9 cellular contexts compared by ENCODE assay signal in the genomic region with DNA sequence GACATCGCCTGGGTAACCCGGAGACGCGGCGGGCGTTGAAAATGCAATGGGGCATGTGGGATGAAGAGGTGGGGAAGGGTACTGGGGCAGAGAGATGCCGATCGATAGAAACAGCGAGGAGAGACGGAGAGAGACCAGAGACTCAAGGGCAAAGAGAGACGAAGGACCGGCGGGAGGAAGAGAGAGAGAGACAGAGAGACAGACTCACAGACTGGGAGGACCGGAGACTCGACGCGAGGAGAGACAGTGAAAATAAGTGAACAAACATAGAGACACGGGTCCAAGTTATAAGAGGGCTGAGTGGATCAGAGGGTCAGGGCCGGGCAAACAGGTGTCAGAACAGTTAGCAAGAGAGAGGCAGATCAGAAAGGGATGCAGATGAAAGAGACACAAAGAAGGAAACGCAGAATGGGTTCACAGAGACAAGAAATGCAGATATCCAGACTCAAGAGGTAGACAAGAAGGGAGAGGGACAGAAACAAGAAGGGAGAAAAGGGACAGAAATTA. TPM values are rescaled to one million over a fixed set of nuclear protein-coding genes. Genes with fewer than 3 reads are reported as not detected.
DNase-seq lines count a peak whose midpoint lies in the region; ATAC-seq, FAIRE-seq and TF ChIP-seq lines count a peak whose summit lies in the region.
"Had no signal": no experiment of that assay in that cellular context is flagged by ENCODE, and none has a peak within 500 bp of the region (broad histone marks: within the 10 kb centered on the region; RNA-seq: fewer than 3 reads in every experiment).

No MANE protein-coding gene starts in this region.

- peak overlapping the region; percentile 98 for H2AK9ac ChIP-seq in IMR-90 (replicated peaks; ENCODE audit: low read depth, low read length, poor library complexity)

- no peak overlapping the region for H3K18ac ChIP-seq in IMR-90 (ENCODE audit: low read depth, low read length)

- no peaks in the 10 kb centered on the region for H3K9me3 ChIP-seq in A673 (ENCODE audit: low read depth, low read length, poor library complexity, severe bottlenecking)
- no peaks in the 10 kb centered on the region for H3K9me3 ChIP-seq in IMR-90 (ENCODE audit: control insufficient read depth, insufficient read depth, low read length)
- H3K9me3 ChIP-seq in mucosa of rectum (ENCODE audit: control insufficient read depth in 2 of 2, low read length in 2 of 2) = no peaks in the 10 kb centered on the region

- dilution Hi-C loops in IMR-90 (cut with HindIII; ENCODE audit: low sequenced_read_pairs, unreplicated experiment) = no loop called here

- BruUV-seq in A673 (replicated peaks; lab: Mats Ljungman, UMichigan) = no TSS peak
- BruUV-seq in IMR-90 (replicated peaks; lab: Mats Ljungman, UMichigan) = no TSS peak

- DNase-seq in A673 (ENCODE audit: low spot score) (no peak), IMR-90 (no peak), cardiac fibroblast (ENCODE audit: low read depth in 2 of 2) (no peak), GM12892 (ENCODE audit: insufficient read length) (no peak), H4 (ENCODE audit: low spot score) (no peak)
- DNase-seq: NCI-H2081 had no signal

- TF ChIP-seq POLR2A in IMR-90 (IDR thresholded peaks at IDR 0.05; ENCODE audit: low read depth, low read length) = 0 out of 2 replicates have a peak, but pooled peaks have one; percentile 11
- TF ChIP-seq POLR2A in GM12892 (IDR thresholded peaks at IDR 0.05; ENCODE audit: low read depth, low read length) = no peak

- no peak overlapping the region for H4K5ac ChIP-seq in IMR-90 (ENCODE audit: low read depth, low read length)

- 2% methylated on average over 18 of the region's 20 CpGs; no CpG with 5 or more reads in 1 of the 2 experiments for WGBS in IMR-90 (ENCODE audit: extremely low coverage in 2 of 2, insufficient read length in 1 of 2), 2 experiments

- H3K9ac ChIP-seq in IMR-90 (ENCODE audit: low read depth, low read length) (peak overlapping the region; percentile 10; the same call in 1 of the 2 replicates), mucosa of rectum (ENCODE audit: low read depth in 1 of 2, low read length in 2 of 2) (peak overlapping the region; percentile 27 to 77)

- H3K23ac ChIP-seq in IMR-90 (ENCODE audit: low read depth, low read length) = peak overlapping the region; percentile 19; the same call in 1 of the 2 replicates

- peak overlapping the region; percentile 99 for H2AFZ ChIP-seq in IMR-90 (replicated peaks; ENCODE audit: low read length, poor library complexity)

- peaks cover 10% of the 10 kb centered on the region for H3K4me1 ChIP-seq in A673 (ENCODE audit: insufficient read depth, low read length, poor library complexity, severe bottlenecking)
- H3K4me1 ChIP-seq in IMR-90 (ENCODE audit: control insufficient read depth, insufficient read depth, low read length) = peaks cover 2% of the 10 kb centered on the region; the same call in 1 of the 2 replicates
- peaks cover 15 to 22% of the 10 kb centered on the region in 2 donors for H3K4me1 ChIP-seq in mucosa of rectum (ENCODE audit: control insufficient read depth in 2 of 2, insufficient read depth in 2 of 2, low read length in 2 of 2)

- H3K79me1 ChIP-seq in IMR-90 (ENCODE audit: low read depth in 1 of 2, low read length in 2 of 2) = peaks cover 9 to 53% of the 10 kb centered on the region in 2 experiments; a peak in 3 of 4 replicates

- POLR2A ChIA-PET in A673 (lab: Charles Lee; ENCODE audit: low non-redundant PET) (no interaction called here), IMR-90 (lab: Charles Lee; ENCODE audit: unreplicated experiment) (no interaction called here)

- no peak overlapping the region for H2BK5ac ChIP-seq in IMR-90 (ENCODE audit: low read depth, low read length, poor library complexity, severe bottlenecking)

- no peak overlapping the region for H3K4ac ChIP-seq in IMR-90 (ENCODE audit: low read depth, low read length)

- intact Hi-C loops in A673 (cut with micrococcal nuclease; ENCODE audit: unreplicated experiment) (no loop called here), IMR-90 (cut with micrococcal nuclease) (loop anchor here (2.0 kb wide), 1 partner anchor 55 kb away; the partner anchor contains the start of gene ZBTB45)

- peak overlapping the region in 1 of 2 experiments; percentile 19; a peak in 2 of 4 replicates for H4K8ac ChIP-seq in IMR-90 (ENCODE audit: low read depth in 2 of 2, low read length in 2 of 2)

- TF ChIP-seq CTCF in A673 (conservative IDR thresholded peaks at IDR 0.05; ENCODE audit: low read depth, low read length) (no peak), IMR-90 (conservative IDR thresholded peaks at IDR 0.05; ENCODE audit: low read depth, low read length) (no peak), cardiac fibroblast (IDR thresholded peaks at IDR 0.05; ENCODE audit: low read depth, low read length) (no peak)

- H3K27me3 ChIP-seq in A673 (replicated peaks; ENCODE audit: insufficient read depth, low read depth, low read length, poor library complexity) (no peaks in the 10 kb centered on the region), IMR-90 (ENCODE audit: control insufficient read depth, insufficient read depth, low read length) (no peaks in the 10 kb centered on the region), mucosa of rectum (ENCODE audit: control insufficient read depth in 2 of 2, insufficient read depth in 2 of 2, low read length in 2 of 2) (no peaks in the 10 kb centered on the region)

- H2BK20ac ChIP-seq in IMR-90 (ENCODE audit: low read depth, low read length) = no peak overlapping the region

- in situ Hi-C loops in IMR-90 (cut with MboI; ENCODE audit: low sequenced_read_pairs) = no loop called here

- H3K14ac ChIP-seq in IMR-90 (replicated peaks; ENCODE audit: low read depth, low read length) = peak overlapping the region; percentile 27; the same call in 1 of the 2 replicates

- H3K36me3 ChIP-seq in A673 (ENCODE audit: insufficient read depth, low read length, poor library complexity, severe bottlenecking) (peaks cover 2% of the 10 kb centered on the region), IMR-90 (ENCODE audit: control insufficient read depth, insufficient read depth, low read length) (peaks cover 10% of the 10 kb centered on the region; the same call in 1 of the 2 replicates), mucosa of rectum (ENCODE audit: control insufficient read depth in 2 of 2, insufficient read depth in 2 of 2, low read length in 2 of 2) (peaks cover 12 to 16% of the 10 kb centered on the region in 2 donors)

- H4K91ac ChIP-seq in IMR-90 (ENCODE audit: insufficient read depth, low read depth, low read length) = no peak overlapping the region

- FAIRE-seq in GM12892 (lab: Jason Lieb, UNC) = no peak

- H2AK5ac ChIP-seq in IMR-90 (ENCODE audit: low read depth, low read length) = peak overlapping the region; percentile 6; the same call in 1 of the 2 replicates

- H4K20me1 ChIP-seq in IMR-90 (ENCODE audit: insufficient read depth, low read length) = peaks cover 4% of the 10 kb centered on the region; the same call in 1 of the 2 replicates

- ATAC-seq in IMR-90 (ENCODE audit: low read depth) (no peak), HG02885 (IDR thresholded peaks at IDR 0.05; ENCODE audit: poor library complexity, unreplicated experiment) (no peak), GM21390 (IDR thresholded peaks at IDR 0.05; ENCODE audit: unreplicated experiment) (no peak)

- H3K4me2 ChIP-seq in IMR-90 (ENCODE audit: low read depth, low read length) = peak overlapping the region; percentile 79

- no peak overlapping the region for H2BK120ac ChIP-seq in IMR-90 (ENCODE audit: low read depth, low read length)

- H3K9me1 ChIP-seq in IMR-90 (ENCODE audit: insufficient read depth, low read length) = peaks cover 17% of the 10 kb centered on the region

- peak overlapping the region; percentile 52 for H3K4me3 ChIP-seq in A673 (ENCODE audit: low read depth, low read length, poor library complexity, severe bottlenecking)
- peak overlapping the region; percentile 54 for H3K4me3 ChIP-seq in IMR-90 (ENCODE audit: insufficient read depth, low read depth, low read length)
- peak overlapping the region; percentile 85 to 94 for H3K4me3 ChIP-seq in cardiac fibroblast (replicated peaks in 1 of 2; ENCODE audit: low read depth in 2 of 2, low read length in 2 of 2)
- H3K4me3 ChIP-seq in mucosa of rectum (ENCODE audit: low read length in 2 of 2) = peak overlapping the region; percentile 79 to 96

- H2BK15ac ChIP-seq in IMR-90 (ENCODE audit: low read depth, low read length) = no peak overlapping the region

- peak overlapping the region; percentile 96 for H3K27ac ChIP-seq in A673 (ENCODE audit: low read depth, low read length, poor library complexity, severe bottlenecking)
- H3K27ac ChIP-seq in IMR-90 (ENCODE audit: insufficient read depth, low read length) = peak overlapping the region; percentile 1; the same call in 1 of the 2 replicates
- H3K27ac ChIP-seq in mucosa of rectum (ENCODE audit: low read depth in 2 of 2, low read length in 2 of 2) = peak overlapping the region; percentile 96 to 100

- no peak for TF ChIP-seq RAD21 in IMR-90 (IDR thresholded peaks at IDR 0.05; ENCODE audit: low read length)

- CTCF ChIA-PET in A673 (lab: Charles Lee) = no interaction called here
- CTCF ChIA-PET in IMR-90 (lab: Yijun Ruan, JAX) = no interaction called here

- no peak overlapping the region for H3K56ac ChIP-seq in IMR-90 (ENCODE audit: extremely low read depth, insufficient read depth, low read length)

RNA-seq across cellular contexts. Expression of gene MZF1, which starts 0.6 kb away (rescaled TPM):
- 18.2 and 20.3 TPM in 2 replicates for total RNA-seq in A673 (2021)
- total RNA-seq in IMR-90 (2012; rRNA removed) = 3.4 and 3.6 TPM in 2 replicates
- 15.0 and 17.1 TPM in 2 replicates for polyA plus RNA-seq in IMR-90 (2012; rRNA removed)
- 4.3 and 11.4 TPM in 2 replicates for polyA plus RNA-seq in IMR-90 (2012; cell fraction: cytosol; rRNA removed)
- polyA plus RNA-seq in IMR-90 (2012; cell fraction: nucleus; rRNA removed; ENCODE audit: low replicate concordance) = 136 and 263 TPM in 2 replicates
- polyA plus RNA-seq in GM12892 (2012; ENCODE audit: missing spikeins) = 5.8 TPM
- 3.5 and 5.4 TPM in 2 replicates for total RNA-seq in H4 (2014; rRNA removed; shearing (Covaris generic))

RNA-seq across cellular contexts. Expression of gene UBE2M, which starts 15.3 kb away (rescaled TPM):
- total RNA-seq in A673 (2021) = 182 and 185 TPM in 2 replicates
- 55.9 and 63.0 TPM in 2 replicates for total RNA-seq in IMR-90 (2012; rRNA removed)
- 66.6 and 72.5 TPM in 2 replicates for polyA plus RNA-seq in IMR-90 (2012; rRNA removed)
- polyA plus RNA-seq in IMR-90 (2012; cell fraction: cytosol; rRNA removed) = 55.0 and 72.6 TPM in 2 replicates
- polyA plus RNA-seq in IMR-90 (2012; cell fraction: nucleus; rRNA removed; ENCODE audit: low replicate concordance) = 82.7 and 116 TPM in 2 replicates
- polyA plus RNA-seq in GM12892 (2012; ENCODE audit: missing spikeins) = 70.4 TPM
- total RNA-seq in H4 (2014; rRNA removed; shearing (Covaris generic)) = 108 and 109 TPM in 2 replicates

RNA-seq across cellular contexts. Expression of gene CHMP2A, which starts 18.8 kb away (rescaled TPM):
- total RNA-seq in A673 (2021) (57.6 and 69.8 TPM in 2 replicates), IMR-90 (2012; rRNA removed) (105 and 128 TPM in 2 replicates)
- polyA plus RNA-seq in IMR-90 (2012; rRNA removed) = 183 and 202 TPM in 2 replicates
- polyA plus RNA-seq in IMR-90 (2012; cell fraction: cytosol; rRNA removed) = 206 and 255 TPM in 2 replicates
- 88.8 and 142 TPM in 2 replicates for polyA plus RNA-seq in IMR-90 (2012; cell fraction: nucleus; rRNA removed; ENCODE audit: low replicate concordance)
- 128 TPM for polyA plus RNA-seq in GM12892 (2012; ENCODE audit: missing spikeins)
- total RNA-seq in H4 (2014; rRNA removed; shearing (Covaris generic)) = 242 and 244 TPM in 2 replicates

RNA-seq across cellular contexts. Expression of gene TRIM28, which starts 29.8 kb away (rescaled TPM):
- 985 and 1,038 TPM in 2 replicates for total RNA-seq in A673 (2021)
- total RNA-seq in IMR-90 (2012; rRNA removed) = 313 and 349 TPM in 2 replicates
- 465 and 964 TPM in 2 replicates for polyA plus RNA-seq in IMR-90 (2012; rRNA removed)
- polyA plus RNA-seq in IMR-90 (2012; cell fraction: cytosol; rRNA removed) = 339 TPM in 2 replicates
- 522 and 1,051 TPM in 2 replicates for polyA plus RNA-seq in IMR-90 (2012; cell fraction: nucleus; rRNA removed; ENCODE audit: low replicate concordance)
- 283 TPM for polyA plus RNA-seq in GM12892 (2012; ENCODE audit: missing spikeins)
- total RNA-seq in H4 (2014; rRNA removed; shearing (Covaris generic)) = 378 and 416 TPM in 2 replicates

RNA-seq across cellular contexts. Expression of gene ZBTB45, which starts 54.1 kb away (rescaled TPM):
- 24.3 and 25.0 TPM in 2 replicates for total RNA-seq in A673 (2021)
- total RNA-seq in IMR-90 (2012; rRNA removed) = 1.4 TPM in 2 replicates
- 9.7 and 13.5 TPM in 2 replicates for polyA plus RNA-seq in IMR-90 (2012; rRNA removed)
- polyA plus RNA-seq in IMR-90 (2012; cell fraction: cytosol; rRNA removed) = 9.5 and 13.5 TPM in 2 replicates
- polyA plus RNA-seq in IMR-90 (2012; cell fraction: nucleus; rRNA removed; ENCODE audit: low replicate concordance) = 13.1 and 26.4 TPM in 2 replicates
- 3.1 TPM for polyA plus RNA-seq in GM12892 (2012; ENCODE audit: missing spikeins)
- 1.6 and 4.6 TPM in 2 replicates for total RNA-seq in H4 (2014; rRNA removed; shearing (Covaris generic))

Comparison
In these comparisons a context has a peak if more than half of its experiments do, and no peak if none do; other contexts are left out.
1. H3K27ac ChIP-seq: peak in every context shown above with its lines; median percentile 98 in mucosa of rectum; 96 in A673; 1 in IMR-90.